In genomic region chr9:135992486-135993408, GRCh38 we compare ENCODE assay signal across 8 cellular contexts. TPM values are rescaled to one million over a fixed set of nuclear protein-coding genes. Genes with fewer than 3 reads are reported as not detected.
DNase-seq lines count a peak whose midpoint lies in the region; ATAC-seq, FAIRE-seq and TF ChIP-seq lines count a peak whose summit lies in the region.

No MANE protein-coding gene starts in this region.

- peaks cover 22 to 81% of the 10 kb centered on the region in 2 experiments for H3K4me1 ChIP-seq in K562 (replicated peaks in 1 of 2; ENCODE audit: control insufficient read depth in 2 of 2, insufficient read depth in 2 of 2, low read length in 2 of 2)

- no peaks in the 10 kb centered on the region for H3K9me3 ChIP-seq in K562 (replicated peaks; ENCODE audit: control insufficient read depth, insufficient read depth, low read depth, low read length)

- peak; percentile 79 for TF ChIP-seq EP300 in K562 (IDR thresholded peaks at IDR 0.05; ENCODE audit: low read length)

- H3K4me3 ChIP-seq in K562 = no peak overlapping the region
- H3K4me3 ChIP-seq in iPS-11a (ENCODE audit: low read depth, low read length) = peak overlapping the region; percentile 13

- in situ Hi-C loops in K562 (cut with MboI) = no loop called here

- intact Hi-C loops in K562 (cut with micrococcal nuclease) = no loop called here

- H3K27ac ChIP-seq in K562 (ENCODE audit: extremely low read depth, low read depth, low read length) = peak overlapping the region; percentile 54; the same call in 1 of the 3 replicates

- POLR2A ChIA-PET in K562 (lab: Yijun Ruan, JAX) = interaction anchor here (0.6 to 1.2 kb wide), 4 partner anchors 8 to 407 kb away, joined by 3 read pairs; no protein-coding TSS in a partner anchor

- H3K4me2 ChIP-seq in K562 (ENCODE audit: insufficient read depth, low read length) = peak overlapping the region; percentile 34; the same call in 1 of the 2 replicates

- H3K27me3 ChIP-seq in K562 (ENCODE audit: control insufficient read depth in 2 of 2, insufficient read depth in 2 of 2, low read length in 2 of 2) = no peaks in the 10 kb centered on the region

- H3K36me3 ChIP-seq in K562 (ENCODE audit: control insufficient read depth, insufficient read depth, low read length) = no peaks in the 10 kb centered on the region

- peak in 1 of 3 experiments; percentile 24; a peak in 1 of 6 replicates for TF ChIP-seq CTCF in K562 (IDR thresholded peaks at IDR 0.05 in 2 of 3, conservative IDR thresholded peaks at IDR 0.05 in 1 of 3; ENCODE audit: insufficient read depth in 2 of 3, low read depth in 1 of 3, low read length in 3 of 3)

- BruUV-seq in K562 (replicated peaks; lab: Mats Ljungman, UMichigan) = no TSS peak

- peak; percentile 96 for ATAC-seq in K562
- ATAC-seq in HG03342 (IDR thresholded peaks at IDR 0.05; ENCODE audit: unreplicated experiment) = no peak

- CTCF ChIA-PET in K562 (lab: Yijun Ruan, JAX; ENCODE audit: low intra/inter-chr PET ratio) = no interaction called here

- H2AFZ ChIP-seq in K562 (ENCODE audit: low read depth, low read length) = peak overlapping the region; percentile 20; the same call in 1 of the 2 replicates

- H4K20me1 ChIP-seq in K562 (replicated peaks; ENCODE audit: control insufficient read depth, insufficient read depth, low read length) = no peaks in the 10 kb centered on the region

- WGBS in K562 (ENCODE audit: insufficient coverage, low coverage, missing lambda C conversion rate) = 5% methylated on average over 24 of the region's 32 CpGs

- peak in 1 of 2 experiments; percentile 22; a peak in 1 of 4 replicates for TF ChIP-seq RAD21 in K562 (CRISPR knock-in tag; conservative IDR thresholded peaks at IDR 0.05 in 1 of 2, IDR thresholded peaks at IDR 0.05 in 1 of 2)

- no peak for TF ChIP-seq POLR2A in K562 (conservative IDR thresholded peaks at IDR 0.05)

- FAIRE-seq in K562 (lab: Jason Lieb, UNC) = peak; percentile 96

- no peaks in the 10 kb centered on the region for H3K79me2 ChIP-seq in K562 (ENCODE audit: control insufficient read depth, insufficient read depth, low read length)

- no peaks in the 10 kb centered on the region for H3K9me1 ChIP-seq in K562 (ENCODE audit: control insufficient read depth, insufficient read depth, low read length)

- DNase-seq in COLO668 (lab: John Stamatoyannopoulos, UW; ENCODE audit: unreplicated experiment) = peak; percentile 80
- peak; percentile 73 for DNase-seq in HuH-7.5 (ENCODE audit: low spot score)
- peak; percentile 71 for DNase-seq in SK-N-DZ (ENCODE audit: low spot score)
- peak; percentile 63 to 94 (median 74) for DNase-seq in K562 (ENCODE audit: extremely low read depth in 1 of 4, low spot score in 3 of 4)
- peak; percentile 83 for DNase-seq in retina
- no peak for DNase-seq in occipital lobe (lab: John Stamatoyannopoulos, UW)

- peak overlapping the region in 1 of 2 experiments; percentile 82; a peak in 2 of 4 replicates for H3K9ac ChIP-seq in K562 (ENCODE audit: insufficient read depth in 1 of 2, low read depth in 2 of 2, low read length in 2 of 2)

TF ChIP-seq in K562, 482 proteins besides CTCF, POLR2A, EP300 and RAD21 (continues in another document):
- no peak for TF ChIP-seq SIN3A (IDR thresholded peaks at IDR 0.05; ENCODE audit: borderline replicate concordance in 2 of 2, control insufficient read depth in 1 of 2, low read depth in 2 of 2, low read length in 2 of 2)
- TF ChIP-seq NCOA2 (IDR thresholded peaks at IDR 0.05; ENCODE audit: partially characterized antibody in 2 of 2) = no peak
- TF ChIP-seq BRCA1 (IDR thresholded peaks at IDR 0.05) = no peak
- TF ChIP-seq BRCA1 (CRISPR knock-in tag; IDR thresholded peaks at IDR 0.05) = no peak
- no peak for TF ChIP-seq ZNF57 (CRISPR knock-in tag; IDR thresholded peaks at IDR 0.05)
- peak; percentile 96 for TF ChIP-seq BCOR (IDR thresholded peaks at IDR 0.05)
- TF ChIP-seq ZNF165 (CRISPR knock-in tag; IDR thresholded peaks at IDR 0.05; ENCODE audit: borderline replicate concordance) = no peak
- peak; percentile 98 for TF ChIP-seq ZFP36 (IDR thresholded peaks at IDR 0.05; ENCODE audit: low read depth, low read length, partially characterized antibody)
- TF ChIP-seq, protein P1, sequence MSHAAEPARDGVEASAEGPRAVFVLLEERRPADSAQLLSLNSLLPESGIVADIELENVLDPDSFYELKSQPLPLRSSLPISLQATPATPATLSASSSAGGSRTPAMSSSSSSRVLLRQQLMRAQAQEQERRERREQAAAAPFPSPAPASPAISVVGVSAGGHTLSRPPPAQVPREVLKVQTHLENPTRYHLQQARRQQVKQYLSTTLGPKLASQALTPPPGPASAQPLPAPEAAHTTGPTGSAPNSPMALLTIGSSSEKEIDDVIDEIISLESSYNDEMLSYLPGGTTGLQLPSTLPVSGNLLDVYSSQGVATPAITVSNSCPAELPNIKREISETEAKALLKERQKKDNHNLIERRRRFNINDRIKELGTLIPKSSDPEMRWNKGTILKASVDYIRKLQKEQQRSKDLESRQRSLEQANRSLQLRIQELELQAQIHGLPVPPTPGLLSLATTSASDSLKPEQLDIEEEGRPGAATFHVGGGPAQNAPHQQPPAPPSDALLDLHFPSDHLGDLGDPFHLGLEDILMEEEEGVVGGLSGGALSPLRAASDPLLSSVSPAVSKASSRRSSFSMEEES (CRISPR knock-in tag; IDR thresholded peaks at IDR 0.05) = no peak
- TF ChIP-seq, protein P2, sequence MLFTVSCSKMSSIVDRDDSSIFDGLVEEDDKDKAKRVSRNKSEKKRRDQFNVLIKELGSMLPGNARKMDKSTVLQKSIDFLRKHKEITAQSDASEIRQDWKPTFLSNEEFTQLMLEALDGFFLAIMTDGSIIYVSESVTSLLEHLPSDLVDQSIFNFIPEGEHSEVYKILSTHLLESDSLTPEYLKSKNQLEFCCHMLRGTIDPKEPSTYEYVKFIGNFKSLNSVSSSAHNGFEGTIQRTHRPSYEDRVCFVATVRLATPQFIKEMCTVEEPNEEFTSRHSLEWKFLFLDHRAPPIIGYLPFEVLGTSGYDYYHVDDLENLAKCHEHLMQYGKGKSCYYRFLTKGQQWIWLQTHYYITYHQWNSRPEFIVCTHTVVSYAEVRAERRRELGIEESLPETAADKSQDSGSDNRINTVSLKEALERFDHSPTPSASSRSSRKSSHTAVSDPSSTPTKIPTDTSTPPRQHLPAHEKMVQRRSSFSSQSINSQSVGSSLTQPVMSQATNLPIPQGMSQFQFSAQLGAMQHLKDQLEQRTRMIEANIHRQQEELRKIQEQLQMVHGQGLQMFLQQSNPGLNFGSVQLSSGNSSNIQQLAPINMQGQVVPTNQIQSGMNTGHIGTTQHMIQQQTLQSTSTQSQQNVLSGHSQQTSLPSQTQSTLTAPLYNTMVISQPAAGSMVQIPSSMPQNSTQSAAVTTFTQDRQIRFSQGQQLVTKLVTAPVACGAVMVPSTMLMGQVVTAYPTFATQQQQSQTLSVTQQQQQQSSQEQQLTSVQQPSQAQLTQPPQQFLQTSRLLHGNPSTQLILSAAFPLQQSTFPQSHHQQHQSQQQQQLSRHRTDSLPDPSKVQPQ (CRISPR knock-in tag; IDR thresholded peaks at IDR 0.05; ENCODE audit: borderline replicate concordance) = no peak
- TF ChIP-seq ZNF146 (CRISPR knock-in tag; IDR thresholded peaks at IDR 0.05; ENCODE audit: unreplicated experiment) = no peak
- TF ChIP-seq, protein P3, sequence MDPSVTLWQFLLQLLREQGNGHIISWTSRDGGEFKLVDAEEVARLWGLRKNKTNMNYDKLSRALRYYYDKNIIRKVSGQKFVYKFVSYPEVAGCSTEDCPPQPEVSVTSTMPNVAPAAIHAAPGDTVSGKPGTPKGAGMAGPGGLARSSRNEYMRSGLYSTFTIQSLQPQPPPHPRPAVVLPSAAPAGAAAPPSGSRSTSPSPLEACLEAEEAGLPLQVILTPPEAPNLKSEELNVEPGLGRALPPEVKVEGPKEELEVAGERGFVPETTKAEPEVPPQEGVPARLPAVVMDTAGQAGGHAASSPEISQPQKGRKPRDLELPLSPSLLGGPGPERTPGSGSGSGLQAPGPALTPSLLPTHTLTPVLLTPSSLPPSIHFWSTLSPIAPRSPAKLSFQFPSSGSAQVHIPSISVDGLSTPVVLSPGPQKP (CRISPR knock-in tag; IDR thresholded peaks at IDR 0.05) = no peak
- TF ChIP-seq NCOR1 (IDR thresholded peaks at IDR 0.05) = peak; percentile 84
- TF ChIP-seq ASH1L (IDR thresholded peaks at IDR 0.05; ENCODE audit: borderline replicate concordance, low read depth, partially characterized antibody) = no peak
- TF ChIP-seq SRSF1 (IDR thresholded peaks at IDR 0.05; ENCODE audit: low read depth, low read length) = no peak
- peak; percentile 53; the same call in 1 of the 2 replicates for TF ChIP-seq DMBX1 (CRISPR knock-in tag; IDR thresholded peaks at IDR 0.05; ENCODE audit: borderline replicate concordance)
- TF ChIP-seq HMGN3 (IDR thresholded peaks at IDR 0.05; ENCODE audit: borderline replicate concordance, extremely low read depth, insufficient read length, low read depth, low read length) = peak; percentile 83
- no peak for TF ChIP-seq ZNF644 (tag; IDR thresholded peaks at IDR 0.05; ENCODE audit: low read depth)
- no peak for TF ChIP-seq ZBED1 (IDR thresholded peaks at IDR 0.05)
- no peak for TF ChIP-seq HNRNPH1 (optimal IDR thresholded peaks at IDR 0.05; ENCODE audit: low read depth, low read length)
- no peak for TF ChIP-seq BDP1 (IDR thresholded peaks at IDR 0.05; ENCODE audit: insufficient read depth, insufficient read length)

RNA-seq across cellular contexts. Expression of gene UBAC1, which starts 31.6 kb away (rescaled TPM):
- 63.4 and 73.0 TPM in 2 replicates for polyA plus RNA-seq in SK-N-DZ (2014; cell fraction: cytosol; rRNA removed)
- polyA plus RNA-seq in SK-N-DZ (2014; cell fraction: nucleus; rRNA removed) = 125 and 126 TPM in 2 replicates
- total RNA-seq in K562 (2011; cell fraction: chromatin; rRNA removed; ENCODE audit: low replicate concordance) = 536 and 854 TPM in 2 replicates
- 552 and 553 TPM in 2 replicates for total RNA-seq in K562 (2011; cell fraction: nucleolus; rRNA removed)
- total RNA-seq in K562 (2011; cell fraction: nucleoplasm; rRNA removed) = 447 and 492 TPM in 2 replicates
- total RNA-seq in K562 (2014; rRNA removed) (399 and 504 TPM in 2 replicates), K562 (2014; rRNA removed; fragmentation: Illumina TruSeq; extraction: Trizol) (138 and 145 TPM in 2 replicates), K562 (2015; rRNA removed; fragmentation: Illumina TruSeq; extraction: Trizol) (166 and 171 TPM in 2 replicates), K562 (2021) (294 and 309 TPM in 2 replicates), occipital lobe (32.8 TPM)
- polyA plus RNA-seq in K562 (2011; rRNA removed) (385 and 395 TPM in 2 replicates), K562 (2014; fragmentation: Illumina TruSeq; extraction: Trizol) (219 and 228 TPM in 2 replicates), K562 (2014; fragmentation: Nextera tagmentation; extraction: Ambion mirVana) (100 to 1,000 TPM in 1 of 2 experiments, 10 to 100 TPM in 1; 94.0 to 117 TPM), K562 (2014; rRNA removed) (381 and 405 TPM in 2 replicates)
- polyA plus RNA-seq in K562 (2011; cell fraction: cytosol; rRNA removed) = 447 and 505 TPM in 2 replicates
- 838 and 845 TPM in 2 replicates for polyA plus RNA-seq in K562 (2011; cell fraction: nucleus; rRNA removed)
- polyA plus RNA-seq in K562 (2012) = 178 and 239 TPM in 2 replicates
- polyA minus RNA-seq in K562 (2011; rRNA and poly(A)+ RNA removed) = 128 and 165 TPM in 2 replicates
- polyA minus RNA-seq in K562 (2011; cell fraction: cytosol; rRNA and poly(A)+ RNA removed) = 110 and 129 TPM in 2 replicates
- polyA minus RNA-seq in K562 (2011; cell fraction: nucleus; rRNA and poly(A)+ RNA removed) = 120 and 171 TPM in 2 replicates
